In the genomic region with DNA sequence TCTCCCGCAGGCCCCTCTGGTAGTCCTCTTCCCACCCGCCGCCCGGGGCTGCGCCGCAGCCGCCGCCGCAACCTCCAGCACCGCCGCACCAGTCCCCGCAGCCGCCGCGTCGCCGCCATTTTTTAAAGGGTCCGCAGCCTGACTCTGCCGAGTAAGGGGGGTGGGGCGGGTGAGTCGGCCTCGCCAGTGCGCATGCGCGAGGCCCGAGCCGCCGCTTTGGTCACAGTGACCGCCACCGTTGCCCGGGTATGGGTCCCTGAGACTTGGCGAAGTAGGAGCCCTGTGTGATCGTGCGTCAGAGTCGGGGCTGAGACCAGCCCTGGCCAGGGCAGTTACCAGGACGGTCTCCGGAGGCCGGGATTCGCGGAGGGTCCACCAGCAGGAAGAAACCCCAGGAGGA, we compare ENCODE assay signal across 8 cellular contexts.
DNase-seq lines count a peak whose midpoint lies in the region; ATAC-seq and TF ChIP-seq lines count a peak whose summit lies in the region.
"Not testable (repeated sequence)": the region's sequence is repeated elsewhere in the genome, so short reads cannot be mapped to it uniquely, and the experiment has no call there.

No MANE protein-coding gene starts in this region.

- H3K4me1 ChIP-seq in CD8-positive, alpha-beta memory T cell (ENCODE audit: insufficient read depth, low read length); Peyer's patch: not testable (repeated sequence)

- CTCF ChIA-PET in CD8-positive, alpha-beta memory T cell (lab: Charles Lee); activated CD8-positive, alpha-beta memory T cell treated with anti-CD3 and anti-CD28 coated beads, Interleukin-2, amount 10 ng/mL, durations not matched to agents 7 days and 5 days (lab: Charles Lee): not testable (repeated sequence)

- not testable (repeated sequence) for H3K27me3 Mint-ChIP-seq in CD8-positive, alpha-beta memory T cell; activated CD8-positive, alpha-beta memory T cell treated with anti-CD3 and anti-CD28 coated beads, Interleukin-2, amount 10 ng/mL, durations not matched to agents 7 days and 5 days

- H3K27me3 ChIP-seq in CD8-positive, alpha-beta memory T cell (ENCODE audit: insufficient read depth, low read length, poor library complexity, severe bottlenecking); Peyer's patch: not testable (repeated sequence)

- POLR2A ChIA-PET in CD8-positive, alpha-beta memory T cell (lab: Charles Lee) = not testable (repeated sequence)

- not testable (repeated sequence) for H3K36me3 Mint-ChIP-seq in CD8-positive, alpha-beta memory T cell; activated CD8-positive, alpha-beta memory T cell treated with anti-CD3 and anti-CD28 coated beads, Interleukin-2, amount 10 ng/mL, durations not matched to agents 7 days and 5 days

- peak overlapping the region; percentile 98 to 100 (median 99) for H3K4me3 Mint-ChIP-seq in CD8-positive, alpha-beta memory T cell
- peak overlapping the region; percentile 99 for H3K4me3 Mint-ChIP-seq in activated CD8-positive, alpha-beta memory T cell treated with anti-CD3 and anti-CD28 coated beads, Interleukin-2, amount 10 ng/mL, durations not matched to agents 7 days and 5 days

- H3K4me1 Mint-ChIP-seq in CD8-positive, alpha-beta memory T cell; activated CD8-positive, alpha-beta memory T cell treated with anti-CD3 and anti-CD28 coated beads, Interleukin-2, amount 10 ng/mL, durations not matched to agents 7 days and 5 days: not testable (repeated sequence)

- H3K9me3 Mint-ChIP-seq in CD8-positive, alpha-beta memory T cell; activated CD8-positive, alpha-beta memory T cell treated with anti-CD3 and anti-CD28 coated beads, Interleukin-2, amount 10 ng/mL, durations not matched to agents 7 days and 5 days (ENCODE audit: low read depth): not testable (repeated sequence)

- peak in 1 of 2 donors; percentile 67 for TF ChIP-seq POLR2A in Peyer's patch (IDR thresholded peaks at IDR 0.05)

- not testable (repeated sequence) for H3K9me3 ChIP-seq in CD8-positive, alpha-beta memory T cell (ENCODE audit: low read length); Peyer's patch; iPS-18c (ENCODE audit: control insufficient read depth, insufficient read depth, low read length)

- H3K27ac Mint-ChIP-seq in CD8-positive, alpha-beta memory T cell = peak overlapping the region; percentile 75 to 99 (median 96)
- H3K27ac Mint-ChIP-seq in activated CD8-positive, alpha-beta memory T cell treated with anti-CD3 and anti-CD28 coated beads, Interleukin-2, amount 10 ng/mL, durations not matched to agents 7 days and 5 days = peak overlapping the region; percentile 94

- TF ChIP-seq CTCF in Peyer's patch (IDR thresholded peaks at IDR 0.05) = not testable (repeated sequence)

- DNase-seq in CD8-positive, alpha-beta memory T cell = peak; percentile 68 to 89 (median 78)
- peak; percentile 38 for DNase-seq in LHCN-M2 (ENCODE audit: low read depth)
- DNase-seq in Peyer's patch = peak; percentile 77 to 94 (median 84)
- peak; percentile 87 for DNase-seq in activated CD8-positive, alpha-beta memory T cell treated with anti-CD3 and anti-CD28 coated beads, Interleukin-2, amount 10 ng/mL, durations not matched to agents 7 days and 5 days
- DNase-seq in cerebellar cortex (ENCODE audit: low spot score) = peak; percentile 68
- peak; percentile 76 for DNase-seq in pons (ENCODE audit: low spot score)
- DNase-seq in stimulated activated CD8-positive, alpha-beta memory T cell treated with anti-CD3 and anti-CD28 coated beads, Interleukin-7, amount 100 ng/mL, for 48 hours (ENCODE audit: extremely low read depth in 1 of 2, low read depth in 1 of 2) = peak; percentile 62 to 69

- H3K4me3 ChIP-seq in CD8-positive, alpha-beta memory T cell (ENCODE audit: low read length) = peak overlapping the region; percentile 69
- H3K4me3 ChIP-seq in Peyer's patch (peak overlapping the region; percentile 52 to 87 (median 74)), iPS-18c (ENCODE audit: insufficient read depth, low read depth, low read length) (peak overlapping the region; percentile 46; the same call in 1 of the 2 replicates)

- not testable (repeated sequence) for ATAC-seq in activated CD8-positive, alpha-beta memory T cell treated with anti-CD3 and anti-CD28 coated beads, Interleukin-2, amount 10 ng/mL, durations not matched to agents 7 days and 5 days

- H3K36me3 ChIP-seq in CD8-positive, alpha-beta memory T cell (ENCODE audit: insufficient read depth, low read length); Peyer's patch: not testable (repeated sequence)

- peak overlapping the region; percentile 69 for H3K27ac ChIP-seq in CD8-positive, alpha-beta memory T cell (ENCODE audit: low read depth, low read length)
- H3K27ac ChIP-seq in Peyer's patch = peak overlapping the region; percentile 71 to 87 (median 81)
